ENCODE assay signal across 4 cellular contexts in genomic region chr1:184183919-184184318, GRCh38.
A peak's percentile ranks its signal among the peaks of the same experiment; 100 is the strongest.
TF ChIP-seq lines count a peak whose summit lies in the region.

No MANE protein-coding gene starts in this region.

TF ChIP-seq in HepG2, 621 proteins besides CTCF, POLR2A, EP300 and RAD21:
- TF ChIP-seq MAFF (IDR thresholded peaks at IDR 0.05; ENCODE audit: low read depth, low read length) (peak; percentile 40; the same call in 1 of the 2 replicates), MAFK (conservative IDR thresholded peaks at IDR 0.05 in 1 of 2, IDR thresholded peaks at IDR 0.05 in 1 of 2; ENCODE audit: low read length in 2 of 2) (peak; percentile 49 to 55), BCLAF1 (IDR thresholded peaks at IDR 0.05) (no peak), ZNF543 (CRISPR knock-in tag; IDR thresholded peaks at IDR 0.05) (no peak), ATF4 (CRISPR knock-in tag; IDR thresholded peaks at IDR 0.05) (no peak), ZNF552 (CRISPR knock-in tag; IDR thresholded peaks at IDR 0.05; ENCODE audit: borderline replicate concordance) (no peak), ZNF329 (CRISPR knock-in tag; IDR thresholded peaks at IDR 0.05; ENCODE audit: low read depth) (no peak)
- TF ChIP-seq, protein P1, sequence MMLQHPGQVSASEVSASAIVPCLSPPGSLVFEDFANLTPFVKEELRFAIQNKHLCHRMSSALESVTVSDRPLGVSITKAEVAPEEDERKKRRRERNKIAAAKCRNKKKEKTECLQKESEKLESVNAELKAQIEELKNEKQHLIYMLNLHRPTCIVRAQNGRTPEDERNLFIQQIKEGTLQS (CRISPR knock-in tag; IDR thresholded peaks at IDR 0.05) = no peak
TF ChIP-seq in HepG2: peak in this region for 2.

TF ChIP-seq in A549, 52 proteins besides CTCF, POLR2A, EP300 and RAD21:
- TF ChIP-seq MAFK (IDR thresholded peaks at IDR 0.05; ENCODE audit: partially characterized antibody) (peak; percentile 59), HEYL (CRISPR knock-in tag; IDR thresholded peaks at IDR 0.05) (no peak)

TF ChIP-seq in IMR-90, 13 proteins besides CTCF, POLR2A, EP300 and RAD21:
- TF ChIP-seq MXI1 (IDR thresholded peaks at IDR 0.05; ENCODE audit: borderline replicate concordance, low read depth, low read length) (no peak), MAFK (IDR thresholded peaks at IDR 0.05; ENCODE audit: low read depth, low read length) (peak; percentile 35; the same call in 1 of the 2 replicates)

TF ChIP-seq in K562, 482 proteins besides CTCF, POLR2A, EP300 and RAD21:
- TF ChIP-seq FOS (IDR thresholded peaks at IDR 0.05; ENCODE audit: extremely low read depth, insufficient read length) (no peak), ZNF316 (IDR thresholded peaks at IDR 0.05) (peak; percentile 52; the same call in 1 of the 2 replicates)
